15 cellular contexts compared by ENCODE assay signal in genomic region chr5:133368009-133368408, GRCh38.
DNase-seq lines count a peak whose midpoint lies in the region; ATAC-seq, FAIRE-seq and TF ChIP-seq lines count a peak whose summit lies in the region.
"Had no signal": no experiment of that assay in that cellular context is flagged by ENCODE, and none has a peak within 500 bp of the region (broad histone marks: within the 10 kb centered on the region; RNA-seq: fewer than 3 reads in every experiment).

No MANE protein-coding gene starts in this region.

- H2BK20ac ChIP-seq in H1 (ENCODE audit: low read length), result no peak overlapping the region

- no peak for TF ChIP-seq EP300 in H1 (IDR thresholded peaks at IDR 0.05; ENCODE audit: borderline replicate concordance in 1 of 2, low read depth in 2 of 2, low read length in 2 of 2)

- 91% methylated on average over 2 of the region's 2 CpGs; no CpG with 5 or more reads in 1 of the 2 experiments for WGBS in H1 (ENCODE audit: extremely low coverage in 1 of 2, insufficient coverage in 1 of 2, insufficient read length in 1 of 2, insufficient replicate concordance in 2 of 2, low coverage in 1 of 2, low lambda C conversion rate in 2 of 2, missing lambda C conversion rate in 1 of 2), 2 experiments
- WGBS in psoas muscle, 3 donors, result 21 to 43% (median 29%) methylated on average over 2 of the region's 2 CpGs

- intact Hi-C loops in psoas muscle (cut with DNase I), result no loop called here

- no peak for FAIRE-seq in H1 (lab: Jason Lieb, UNC)

- H3K14ac ChIP-seq in H1 (ENCODE audit: insufficient read length), result no peak overlapping the region

- no peaks in the 10 kb centered on the region for H3K23me2 ChIP-seq in H1 (ENCODE audit: low read depth, low read length)

- H4K20me1 ChIP-seq in H1 (replicated peaks in 1 of 2; ENCODE audit: control insufficient read depth in 1 of 2, insufficient read depth in 2 of 2, low read length in 2 of 2), result no peaks in the 10 kb centered on the region
- H4K20me1 ChIP-seq: BLaER1 treated with 17β-estradiol and CSF1 and Interleukin-3, amounts not matched to agents 10 nM and 100 nM had no signal

- no peak overlapping the region for H4K8ac ChIP-seq in H1 (ENCODE audit: extremely low read depth, insufficient read depth, low read length)

- H3K79me1 ChIP-seq in H1 (ENCODE audit: low read depth, low read length), result no peaks in the 10 kb centered on the region

- TF ChIP-seq RAD21 in H1 (IDR thresholded peaks at IDR 0.05 in 1 of 2, conservative IDR thresholded peaks at IDR 0.05 in 1 of 2; ENCODE audit: low read depth in 2 of 2, low read length in 2 of 2), result no peak

- TF ChIP-seq CTCF in H1 (IDR thresholded peaks at IDR 0.05; ENCODE audit: control extremely low read depth in 1 of 3, insufficient read depth in 1 of 3, low read depth in 1 of 3, low read length in 3 of 3) (no peak), psoas muscle (IDR thresholded peaks at IDR 0.05) (no peak)

- H2AK5ac ChIP-seq in H1 (ENCODE audit: low read depth, low read length), result no peak overlapping the region

- peak overlapping the region; percentile 61 for H4K91ac ChIP-seq in H1 (replicated peaks; ENCODE audit: insufficient read length, low read length)

- CTCF ChIA-PET in H1 (lab: Charles Lee; ENCODE audit: partially characterized antibody), result interaction anchor here (0.7 to 5.5 kb wide), 3 partner anchors 55 to 1613 kb away, joined by 3 to 32 read pairs (median 3); no protein-coding TSS in a partner anchor

- no peak overlapping the region for H3K4ac ChIP-seq in H1 (replicated peaks; ENCODE audit: insufficient read length, low read depth, low read length)

- no peak overlapping the region for H3K18ac ChIP-seq in H1 (ENCODE audit: extremely low read depth, low read length)

- no peak overlapping the region for H2BK5ac ChIP-seq in H1 (ENCODE audit: low read depth, low read length)

- H3K4me1 ChIP-seq in H1 (replicated peaks in 1 of 4; ENCODE audit: control insufficient read depth in 3 of 4, insufficient read depth in 4 of 4, low read length in 3 of 4) (peaks cover 5 to 27% (median 11%) of the 10 kb centered on the region in 4 experiments), psoas muscle (no peaks in the 10 kb centered on the region)

- POLR2A ChIA-PET in H1 (lab: Charles Lee; ENCODE audit: partially characterized antibody), result no interaction called here

- H2BK12ac ChIP-seq in H1 (ENCODE audit: low read depth, low read length), result no peak overlapping the region

- H2BK120ac ChIP-seq in H1 (replicated peaks; ENCODE audit: low read depth, low read length), result no peak overlapping the region

- peak overlapping the region; percentile 47; the same call in 1 of the 2 replicates for H2BK15ac ChIP-seq in H1 (ENCODE audit: low read length)

- H4K5ac ChIP-seq in H1 (ENCODE audit: insufficient read length, low read depth, low read length), result no peak overlapping the region

- ATAC-seq in psoas muscle (peak; percentile 30 to 70 (median 42)), GM18511 (IDR thresholded peaks at IDR 0.05; ENCODE audit: unreplicated experiment) (no peak), HG02610 (IDR thresholded peaks at IDR 0.05; ENCODE audit: unreplicated experiment) (no peak)

- H2AFZ ChIP-seq in H1 (ENCODE audit: low read length), result no peak overlapping the region
- H2AFZ ChIP-seq: GM23248 had no signal

- DNase-seq in H1 (ENCODE audit: low read depth in 1 of 2, low spot score in 2 of 2) (no peak), mucosa of gallbladder (ENCODE audit: low spot score) (peak; percentile 9), psoas muscle (no peak), ureter (ENCODE audit: low spot score) (no peak), pons (ENCODE audit: low spot score) (no peak)
- DNase-seq: ACHN; CD4-positive, CD25-positive, alpha-beta regulatory T cell; DMS53; GM23248; H7 had no signal

- H3K4me3 ChIP-seq in H1 (ENCODE audit: extremely low read depth in 1 of 4, insufficient read depth in 2 of 4, low read depth in 3 of 4, low read length in 4 of 4) (no peak overlapping the region), psoas muscle (no peak overlapping the region)
- H3K4me3 ChIP-seq: BLaER1 treated with 17β-estradiol and CSF1 and Interleukin-3, amounts not matched to agents 10 nM and 100 nM; GM23248 had no signal

- H3K4me2 ChIP-seq in H1 (ENCODE audit: insufficient read depth in 1 of 2, low read depth in 2 of 2, low read length in 2 of 2), result no peak overlapping the region

- H3K9me3 ChIP-seq in H1 (ENCODE audit: insufficient read depth in 2 of 2, low read depth in 1 of 2, low read length in 1 of 2) (no peaks in the 10 kb centered on the region), psoas muscle (no peaks in the 10 kb centered on the region)
- H3K9me3 ChIP-seq: BLaER1 treated with 17β-estradiol and CSF1 and Interleukin-3, amounts not matched to agents 10 nM and 100 nM had no signal

- H3K27ac ChIP-seq in angular gyrus (ENCODE audit: low read depth, low read length) (peak overlapping the region; percentile 26), H1 (ENCODE audit: low read depth, low read length) (no peak overlapping the region), psoas muscle (no peak overlapping the region)
- H3K27ac ChIP-seq: BLaER1 treated with 17β-estradiol and CSF1 and Interleukin-3, amounts not matched to agents 10 nM and 100 nM; GM23248; HL-60 had no signal

- no peak for TF ChIP-seq POLR2A in H1 (IDR thresholded peaks at IDR 0.05; ENCODE audit: control extremely low read depth in 1 of 2, low read depth in 2 of 2, low read length in 2 of 2)

- no peak overlapping the region for H3K23ac ChIP-seq in H1 (ENCODE audit: insufficient read length)

- no peak overlapping the region for H3K9ac ChIP-seq in H1 (replicated peaks in 1 of 4; ENCODE audit: extremely low read depth in 1 of 4, low read depth in 3 of 4, low read length in 3 of 4)
- H3K9ac ChIP-seq: BLaER1 treated with 17β-estradiol and CSF1 and Interleukin-3, amounts not matched to agents 10 nM and 100 nM; GM23248 had no signal

- H3K56ac ChIP-seq in H1 (replicated peaks; ENCODE audit: insufficient read length, low read depth, low read length), result no peak overlapping the region

- H3K79me2 ChIP-seq in H1 (ENCODE audit: control insufficient read depth in 1 of 2, insufficient read depth in 2 of 2, low read length in 2 of 2), result no peaks in the 10 kb centered on the region

- H3K27me3 ChIP-seq in H1 (replicated peaks in 1 of 4; ENCODE audit: control insufficient read depth in 3 of 4, extremely low read depth in 1 of 4, insufficient read depth in 3 of 4, low read length in 3 of 4), result no peaks in the 10 kb centered on the region; a peak in 3 of 7 replicates
- H3K27me3 ChIP-seq in psoas muscle (ENCODE audit: insufficient read depth in 3 of 3, low read length in 2 of 3), result no peaks in the 10 kb centered on the region
- H3K27me3 ChIP-seq: BLaER1 treated with 17β-estradiol and CSF1 and Interleukin-3, amounts not matched to agents 10 nM and 100 nM had no signal

- H3K36me3 ChIP-seq in H1 (ENCODE audit: control insufficient read depth in 2 of 4, insufficient read depth in 4 of 4, low read length in 3 of 4) (no peaks in the 10 kb centered on the region), psoas muscle (ENCODE audit: insufficient read depth in 1 of 2, low read depth in 1 of 2) (no peaks in the 10 kb centered on the region)
- H3K36me3 ChIP-seq: BLaER1 treated with 17β-estradiol and CSF1 and Interleukin-3, amounts not matched to agents 10 nM and 100 nM had no signal

TF ChIP-seq in H1, 55 proteins besides CTCF, POLR2A, EP300 and RAD21 (continues in another document):
- TF ChIP-seq JUN (IDR thresholded peaks at IDR 0.05; ENCODE audit: low read depth, low read length) (no peak), MAX (IDR thresholded peaks at IDR 0.05) (no peak), GABPA (IDR thresholded peaks at IDR 0.05; ENCODE audit: borderline replicate concordance, insufficient read depth, low read length) (no peak), BRCA1 (IDR thresholded peaks at IDR 0.05; ENCODE audit: low read depth, low read length) (no peak), RBBP5 (IDR thresholded peaks at IDR 0.05; ENCODE audit: borderline replicate concordance, low read depth, low read length) (no peak)

Comparison
In these comparisons a context has a peak if more than half of its experiments do, and no peak if none do; other contexts are left out.
1. ATAC-seq: peak in psoas muscle (4 of 4); none in GM18511 (single experiment) and HG02610 (single experiment).